ENCODE assay signal across 8 cellular contexts in genomic region chr11:12410006-12410728, GRCh38. TPM values are rescaled to one million over a fixed set of nuclear protein-coding genes. Genes with fewer than 3 reads are reported as not detected.
DNase-seq lines count a peak whose midpoint lies in the region; FAIRE-seq and TF ChIP-seq lines count a peak whose summit lies in the region.

No MANE protein-coding gene starts in this region.

- H3K4me3 Mint-ChIP-seq in type B pancreatic cell: no peak overlapping the region

- H3K9ac ChIP-seq in kidney (ENCODE audit: low read length in 2 of 2): no peak overlapping the region

- FAIRE-seq in kidney (lab: Jason Lieb, UNC): no peak

- no peaks in the 10 kb centered on the region for H3K9me3 Mint-ChIP-seq in type B pancreatic cell

- no peak overlapping the region for H3K4me3 ChIP-seq in kidney (ENCODE audit: low read length in 2 of 2)

- peaks cover 38% of the 10 kb centered on the region for H3K4me1 Mint-ChIP-seq in type B pancreatic cell (ENCODE audit: unreplicated experiment)

- TF ChIP-seq CTCF in kidney (IDR thresholded peaks at IDR 0.05; ENCODE audit: borderline replicate concordance, extremely low read depth, insufficient read depth) (no peak), type B pancreatic cell (conservative IDR thresholded peaks at IDR 0.05) (no peak)

- no peak overlapping the region for H3K27ac ChIP-seq in kidney (ENCODE audit: low read depth in 2 of 2, low read length in 2 of 2)

- H3K27me3 Mint-ChIP-seq in type B pancreatic cell: no peaks in the 10 kb centered on the region

- DNase-seq in NCI-H510A treated with DMSO at 0.1 percent for 48 hours (lab: John Stamatoyannopoulos, UW) (peak; percentile 5), NCI-H510A (lab: John Stamatoyannopoulos, UW) (no peak), astrocyte of the hippocampus (ENCODE audit: low read depth, low spot score) (peak; percentile 38), kidney (peak; percentile 66), type B pancreatic cell (ENCODE audit: extremely low spot score, unreplicated experiment) (no peak), hepatic stellate cell (ENCODE audit: low spot score) (no peak), amniotic stem cell (lab: John Stamatoyannopoulos, UW) (no peak), NCI-H187 (lab: John Stamatoyannopoulos, UW) (no peak)

- intact Hi-C loops in kidney (cut with DNase I): no loop called here

- peak overlapping the region; percentile 40 for H3K27ac Mint-ChIP-seq in type B pancreatic cell

- H3K4me1 ChIP-seq in kidney (ENCODE audit: control insufficient read depth in 1 of 2, insufficient read depth in 1 of 2, low read depth in 1 of 2, low read length in 2 of 2): peaks cover 6 to 11% of the 10 kb centered on the region in 2 donors

- H3K36me3 Mint-ChIP-seq in type B pancreatic cell: no peaks in the 10 kb centered on the region

- H3K36me3 ChIP-seq in kidney (ENCODE audit: control insufficient read depth in 1 of 2, insufficient read depth in 2 of 2, low read length in 2 of 2): no peaks in the 10 kb centered on the region

- no peaks in the 10 kb centered on the region for H3K9me3 ChIP-seq in kidney (ENCODE audit: control insufficient read depth in 1 of 2, low read length in 2 of 2)

RNA-seq across cellular contexts. Expression of gene PARVA, which starts 32.8 kb away (rescaled TPM):
- 80.3 TPM for total RNA-seq in kidney
- 25.1 TPM for polyA plus RNA-seq in kidney (ENCODE audit: insufficient read depth, low read depth, low replicate concordance)
- total RNA-seq in type B pancreatic cell (ENCODE audit: low replicate concordance): 32.3 and 49.4 TPM in 2 replicates

Comparison
In these comparisons a context has a peak if more than half of its experiments do, and no peak if none do; other contexts are left out.
1. DNase-seq: peak in NCI-H510A treated with DMSO at 0.1 percent for 48 hours (single experiment), astrocyte of the hippocampus (single experiment) and kidney (single experiment); none in NCI-H510A (single experiment), type B pancreatic cell (single experiment), hepatic stellate cell (single experiment), amniotic stem cell (single experiment) and NCI-H187 (0 of 2).